In the genomic region with DNA sequence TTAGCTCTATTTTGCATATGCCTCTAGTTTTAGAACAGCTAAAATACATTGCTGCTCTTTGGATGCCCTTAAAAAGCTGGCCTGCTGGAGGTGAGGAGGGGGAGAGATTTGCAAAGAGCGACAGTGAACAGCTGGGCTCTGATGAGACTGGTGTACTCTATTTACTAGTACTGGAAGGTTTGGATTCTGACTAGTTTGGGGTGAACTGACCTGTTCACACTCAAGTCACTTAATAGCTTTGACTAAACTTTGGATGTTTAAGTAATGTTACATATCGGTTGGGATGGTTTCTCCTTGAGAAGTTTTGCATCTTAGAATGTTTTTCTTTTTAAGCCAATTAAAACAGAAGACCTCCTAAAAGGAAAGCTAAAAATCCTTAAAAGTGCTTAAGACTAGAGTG, we compare ENCODE assay signal across 12 cellular contexts.
DNase-seq lines count a peak whose midpoint lies in the region; ATAC-seq and TF ChIP-seq lines count a peak whose summit lies in the region.
"Had no signal": no experiment of that assay in that cellular context is flagged by ENCODE, and none has a peak within 500 bp of the region (broad histone marks: within the 10 kb centered on the region; RNA-seq: fewer than 3 reads in every experiment).

No MANE protein-coding gene starts in this region.

- peaks cover 6% of the 10 kb centered on the region for H3K27me3 Mint-ChIP-seq in HFFc6 (ENCODE audit: insufficient read depth)
- no peaks in the 10 kb centered on the region for H3K27me3 Mint-ChIP-seq in brain
- H3K27me3 Mint-ChIP-seq in mesothelial cell of epicardium (ENCODE audit: low read depth) = no peaks in the 10 kb centered on the region

- H3K27me3 ChIP-seq in GM23248 (replicated peaks; ENCODE audit: insufficient read depth) (no peaks in the 10 kb centered on the region), lower lobe of right lung (ENCODE audit: low read depth) (no peaks in the 10 kb centered on the region)

- H3K4me1 ChIP-seq in GM23248 (ENCODE audit: insufficient read depth) (peaks cover 18% of the 10 kb centered on the region), lower lobe of right lung (peaks cover 10% of the 10 kb centered on the region)

- peak overlapping the region; percentile 2; the same call in 1 of the 2 replicates for H3K9ac ChIP-seq in GM23248

- H2AFZ ChIP-seq in GM23248 = no peak overlapping the region

- H3K27ac Mint-ChIP-seq in HFFc6 (0 out of 2 replicates have a peak overlapping the region, but pooled peaks have one; percentile 38), brain (peak overlapping the region in 4 of 5 experiments; percentile 42 to 72 (median 62)), mesothelial cell of epicardium (peak overlapping the region; percentile 11)

- ATAC-seq in lower lobe of right lung = no peak
- ATAC-seq: GM12878, Panc1 had no signal

- DNase-seq in GM23248 = no peak
- DNase-seq in HFFc6 = no peak
- DNase-seq in mesothelial cell of epicardium (ENCODE audit: low spot score in 2 of 2, unreplicated experiment in 2 of 2) = no peak
- no peak for DNase-seq in NCI-H446 treated with DMSO at 0.1 percent for 48 hours (lab: John Stamatoyannopoulos, UW)
- no peak for DNase-seq in epidermal melanocyte (ENCODE audit: insufficient read length, low spot score)
- DNase-seq in lower lobe of right lung = no peak
- DNase-seq: CD8-positive, alpha-beta memory T cell; NCI-H1436; Right ventricle myocardium superior had no signal

- H3K9me2 ChIP-seq in GM23248 (ENCODE audit: insufficient read depth) = no peaks in the 10 kb centered on the region

- no peak for TF ChIP-seq CTCF in HFFc6 (IDR thresholded peaks at IDR 0.05)
- TF ChIP-seq CTCF in brain (conservative IDR thresholded peaks at IDR 0.05) = no peak
- TF ChIP-seq CTCF in mesothelial cell of epicardium (IDR thresholded peaks at IDR 0.05; ENCODE audit: unreplicated experiment) = no peak
- no peak for TF ChIP-seq CTCF in lower lobe of right lung (IDR thresholded peaks at IDR 0.05)

- in situ Hi-C loops in GM23248 (cut with MboI) = no loop called here

- no peaks in the 10 kb centered on the region for H3K36me3 ChIP-seq in GM23248 (ENCODE audit: low read depth)
- peaks cover 3% of the 10 kb centered on the region for H3K36me3 ChIP-seq in lower lobe of right lung

- H3K9me3 Mint-ChIP-seq in HFFc6 (no peaks in the 10 kb centered on the region), brain (no peaks in the 10 kb centered on the region), mesothelial cell of epicardium (no peaks in the 10 kb centered on the region)
- H3K9me3 Mint-ChIP-seq: CD8-positive, alpha-beta memory T cell had no signal

- H3K4me3 Mint-ChIP-seq in HFFc6 (no peak overlapping the region), brain (no peak overlapping the region), mesothelial cell of epicardium (no peak overlapping the region)
- H3K4me3 Mint-ChIP-seq: CD8-positive, alpha-beta memory T cell had no signal

- H3K36me3 Mint-ChIP-seq in HFFc6 (ENCODE audit: low read depth) (peaks cover 8% of the 10 kb centered on the region), brain (no peaks in the 10 kb centered on the region), mesothelial cell of epicardium (peaks cover 5% of the 10 kb centered on the region)

- H3K79me2 ChIP-seq in GM23248 (ENCODE audit: insufficient read depth) = no peaks in the 10 kb centered on the region

- no peaks in the 10 kb centered on the region for H4K20me1 ChIP-seq in GM23248 (ENCODE audit: insufficient read depth)

- H3K4me2 ChIP-seq in GM23248 (ENCODE audit: unreplicated experiment) = no peak overlapping the region

- 0 out of 2 replicates have a peak overlapping the region, but pooled peaks have one; percentile 27 for H3K27ac ChIP-seq in GM23248
- no peak overlapping the region for H3K27ac ChIP-seq in lower lobe of right lung

- WGBS in GM23248 (ENCODE audit: low coverage in 1 of 2, low lambda C conversion rate in 2 of 2, missing lambda C conversion rate in 2 of 2), 2 experiments = 96 to 98% methylated on average over 2 of the region's 2 CpGs

- intact Hi-C loops in lower lobe of right lung (cut with DNase I) = no loop called here

- peaks cover 30% of the 10 kb centered on the region for H3F3A ChIP-seq in GM23248 (ENCODE audit: insufficient read depth)

- H3K4me3 ChIP-seq in GM23248 = no peak overlapping the region
- H3K4me3 ChIP-seq in lower lobe of right lung = no peak overlapping the region
- H3K4me3 ChIP-seq: GM12878 had no signal

- H3K9me3 ChIP-seq in GM23248 (ENCODE audit: low read depth) = no peaks in the 10 kb centered on the region
- no peaks in the 10 kb centered on the region for H3K9me3 ChIP-seq in lower lobe of right lung

- peaks cover 26% of the 10 kb centered on the region for H3K4me1 Mint-ChIP-seq in HFFc6 (ENCODE audit: low read depth)
- H3K4me1 Mint-ChIP-seq in brain = peaks cover 32% of the 10 kb centered on the region
- H3K4me1 Mint-ChIP-seq in mesothelial cell of epicardium = peaks cover 29% of the 10 kb centered on the region

Comparison
In these comparisons a context has a peak if more than half of its experiments do, and no peak if none do; other contexts are left out.
1. H3K27ac Mint-ChIP-seq: peak in every context shown above with its lines; median percentile 62 in brain; 38 in HFFc6; 11 in mesothelial cell of epicardium.